Comparison of ENCODE assay signal across 23 cellular contexts in genomic region chr17:33848433-33848832, GRCh38.
DNase-seq lines count a peak whose midpoint lies in the region; ATAC-seq, FAIRE-seq and TF ChIP-seq lines count a peak whose summit lies in the region.
"Had no signal": no experiment of that assay in that cellular context is flagged by ENCODE, and none has a peak within 500 bp of the region (broad histone marks: within the 10 kb centered on the region; RNA-seq: fewer than 3 reads in every experiment).

No MANE protein-coding gene starts in this region.

- no peaks in the 10 kb centered on the region for H3K9me3 Mint-ChIP-seq in Caco-2 (ENCODE audit: unreplicated experiment)
- H3K9me3 Mint-ChIP-seq: CD4-positive, alpha-beta T cell; CD8-positive, alpha-beta T cell had no signal

- H3K4me3 ChIP-seq in HepG2 (replicated peaks in 1 of 3; ENCODE audit: insufficient read depth in 1 of 3, low read depth in 2 of 3, low read length in 3 of 3) (no peak overlapping the region), right lobe of liver (no peak overlapping the region), IMR-90 (ENCODE audit: insufficient read depth, low read depth, low read length) (no peak overlapping the region), parathyroid adenoma (ENCODE audit: low read depth, low read length) (no peak overlapping the region), Caco-2 (ENCODE audit: low read depth, low read length) (no peak overlapping the region)
- H3K4me3 ChIP-seq: BLaER1 treated with 17β-estradiol and CSF1 and Interleukin-3, amounts not matched to agents 10 nM and 100 nM; GM12878 had no signal

- H3K9me3 ChIP-seq in HepG2 (ENCODE audit: low read length) (no peaks in the 10 kb centered on the region), right lobe of liver (no peaks in the 10 kb centered on the region), IMR-90 (ENCODE audit: control insufficient read depth, insufficient read depth, low read length) (no peaks in the 10 kb centered on the region), parathyroid adenoma (ENCODE audit: control insufficient read depth, low read length) (no peaks in the 10 kb centered on the region), Caco-2 (no peaks in the 10 kb centered on the region)
- H3K9me3 ChIP-seq: BLaER1 treated with 17β-estradiol and CSF1 and Interleukin-3, amounts not matched to agents 10 nM and 100 nM had no signal

- CTCF ChIA-PET in HepG2 (lab: Yijun Ruan, JAX; ENCODE audit: low intra/inter-chr PET ratio, low total read pairs) (no interaction called here), IMR-90 (lab: Yijun Ruan, JAX) (no interaction called here), Caco-2 (lab: Charles Lee) (no interaction called here)

- no peak for FAIRE-seq in HepG2 (lab: Jason Lieb, UNC)
- FAIRE-seq: A204.1, GM12878, GM12892, GM18507 had no signal

- H2AFZ ChIP-seq in HepG2 (ENCODE audit: low read length) (no peak overlapping the region), IMR-90 (replicated peaks; ENCODE audit: low read length, poor library complexity) (no peak overlapping the region), parathyroid adenoma (peak overlapping the region; percentile 39)

- H3K23ac ChIP-seq in IMR-90 (ENCODE audit: low read depth, low read length): no peak overlapping the region

- H2BK20ac ChIP-seq in IMR-90 (ENCODE audit: low read depth, low read length): no peak overlapping the region

- POLR2A ChIA-PET in HepG2 (lab: Yijun Ruan, JAX): no interaction called here
- POLR2A ChIA-PET in IMR-90 (lab: Charles Lee; ENCODE audit: unreplicated experiment): no interaction called here
- POLR2A ChIA-PET in Caco-2 (lab: Charles Lee): no interaction called here

- 20% methylated on average over 3 of the region's 3 CpGs for WGBS in HepG2 (ENCODE audit: low lambda C conversion rate)
- 59% methylated on average over 3 of the region's 3 CpGs for WGBS in right lobe of liver (ENCODE audit: insufficient coverage, low coverage, low lambda C conversion rate, missing lambda C conversion rate)
- no CpG with 5 or more reads among the region's 3 CpGs for WGBS in IMR-90 (ENCODE audit: extremely low coverage in 2 of 2, insufficient read length in 1 of 2), 2 experiments

- no peak overlapping the region for H4K5ac ChIP-seq in IMR-90 (ENCODE audit: low read depth, low read length)

- intact Hi-C loops in HepG2 (cut with micrococcal nuclease; ENCODE audit: unreplicated experiment) (no loop called here), right lobe of liver (cut with DNase I) (no loop called here), IMR-90 (cut with micrococcal nuclease) (no loop called here), Caco-2 (cut with micrococcal nuclease; ENCODE audit: unreplicated experiment) (no loop called here)

- DNase-seq in HepG2 (ENCODE audit: low spot score) (no peak), right lobe of liver (no peak), IMR-90 (no peak), T-helper 2 cell (no peak), Caco-2 (no peak)
- DNase-seq: 8988T; AML-193; CD4-positive, alpha-beta T cell; CD8-positive, alpha-beta T cell; DMS 273 treated with DMSO at 0.1 percent for 48 hours; DMS153; DMS53; DND-41; EL; GDM1 had no signal

- H4K20me1 ChIP-seq in HepG2 (ENCODE audit: insufficient read depth, low read length) (no peaks in the 10 kb centered on the region), IMR-90 (ENCODE audit: insufficient read depth, low read length) (no peaks in the 10 kb centered on the region)
- H4K20me1 ChIP-seq: BLaER1 treated with 17β-estradiol and CSF1 and Interleukin-3, amounts not matched to agents 10 nM and 100 nM had no signal

- no peaks in the 10 kb centered on the region for H3K36me3 Mint-ChIP-seq in Caco-2 (ENCODE audit: insufficient read depth, unreplicated experiment)
- H3K36me3 Mint-ChIP-seq: CD8-positive, alpha-beta T cell had no signal

- H3K27me3 ChIP-seq in HepG2 (ENCODE audit: control insufficient read depth in 1 of 2, insufficient read depth in 2 of 2, low read length in 2 of 2) (no peaks in the 10 kb centered on the region), right lobe of liver (no peaks in the 10 kb centered on the region), IMR-90 (ENCODE audit: control insufficient read depth, insufficient read depth, low read length) (no peaks in the 10 kb centered on the region), parathyroid adenoma (ENCODE audit: control insufficient read depth, insufficient read depth, low read length) (no peaks in the 10 kb centered on the region), Caco-2 (replicated peaks; ENCODE audit: control insufficient read depth, insufficient read depth, low read length) (no peaks in the 10 kb centered on the region; the same call in 1 of the 2 replicates)
- H3K27me3 ChIP-seq: BLaER1 treated with 17β-estradiol and CSF1 and Interleukin-3, amounts not matched to agents 10 nM and 100 nM had no signal

- TF ChIP-seq CTCF in HepG2 (CRISPR knock-in tag; IDR thresholded peaks at IDR 0.05) (no peak), right lobe of liver (IDR thresholded peaks at IDR 0.05) (no peak), IMR-90 (conservative IDR thresholded peaks at IDR 0.05; ENCODE audit: low read depth, low read length) (no peak), parathyroid adenoma (IDR thresholded peaks at IDR 0.05) (no peak), Caco-2 (IDR thresholded peaks at IDR 0.05; ENCODE audit: insufficient read depth in 1 of 2, low read depth in 1 of 2, low read length in 1 of 2, severe bottlenecking in 1 of 2, unreplicated experiment in 1 of 2) (no peak)

- H3K4me1 Mint-ChIP-seq in Caco-2 (ENCODE audit: low read depth, unreplicated experiment): no peaks in the 10 kb centered on the region
- H3K4me1 Mint-ChIP-seq: B cell had no signal

- H3K36me3 ChIP-seq in HepG2 (replicated peaks in 1 of 2; ENCODE audit: control insufficient read depth in 1 of 2, insufficient read depth in 2 of 2, low read length in 2 of 2): no peaks in the 10 kb centered on the region
- H3K36me3 ChIP-seq in right lobe of liver: no peaks in the 10 kb centered on the region
- no peaks in the 10 kb centered on the region for H3K36me3 ChIP-seq in IMR-90 (ENCODE audit: control insufficient read depth, insufficient read depth, low read length)
- H3K36me3 ChIP-seq in parathyroid adenoma (ENCODE audit: control insufficient read depth, insufficient read depth, low read length): no peaks in the 10 kb centered on the region
- no peaks in the 10 kb centered on the region for H3K36me3 ChIP-seq in Caco-2 (ENCODE audit: control insufficient read depth, insufficient read depth, low read length)
- H3K36me3 ChIP-seq: BLaER1 treated with 17β-estradiol and CSF1 and Interleukin-3, amounts not matched to agents 10 nM and 100 nM had no signal

- H3K79me2 ChIP-seq in HepG2 (ENCODE audit: insufficient read depth, low read length): no peaks in the 10 kb centered on the region
- H3K79me2 ChIP-seq in parathyroid adenoma: no peaks in the 10 kb centered on the region

- H3K9me1 ChIP-seq in IMR-90 (ENCODE audit: insufficient read depth, low read length): no peaks in the 10 kb centered on the region

- ATAC-seq in HepG2: no peak
- no peak for ATAC-seq in right lobe of liver
- no peak for ATAC-seq in IMR-90 (ENCODE audit: low read depth)
- ATAC-seq: CD8-positive, alpha-beta T cell; GM12878 had no signal

- H3K14ac ChIP-seq in IMR-90 (replicated peaks; ENCODE audit: low read depth, low read length): no peak overlapping the region

- dilution Hi-C loops in IMR-90 (cut with HindIII; ENCODE audit: low sequenced_read_pairs, unreplicated experiment): no loop called here

- no peak overlapping the region for H4K8ac ChIP-seq in IMR-90 (ENCODE audit: low read depth in 2 of 2, low read length in 2 of 2)

- no peak overlapping the region for H3K4ac ChIP-seq in IMR-90 (ENCODE audit: low read depth, low read length)

- no peak overlapping the region for H2BK5ac ChIP-seq in IMR-90 (ENCODE audit: low read depth, low read length, poor library complexity, severe bottlenecking)

- H3K4me1 ChIP-seq in HepG2 (ENCODE audit: insufficient read depth, low read length): no peaks in the 10 kb centered on the region
- no peaks in the 10 kb centered on the region for H3K4me1 ChIP-seq in right lobe of liver
- no peaks in the 10 kb centered on the region for H3K4me1 ChIP-seq in IMR-90 (ENCODE audit: control insufficient read depth, insufficient read depth, low read length)
- H3K4me1 ChIP-seq in parathyroid adenoma: peaks cover 16% of the 10 kb centered on the region
- H3K4me1 ChIP-seq in Caco-2: no peaks in the 10 kb centered on the region
- H3K4me1 ChIP-seq: BLaER1 treated with 17β-estradiol and CSF1 and Interleukin-3, amounts not matched to agents 10 nM and 100 nM had no signal

- TF ChIP-seq RAD21 in HepG2 (CRISPR knock-in tag; IDR thresholded peaks at IDR 0.05) (no peak), IMR-90 (IDR thresholded peaks at IDR 0.05; ENCODE audit: low read length) (no peak)

- in situ Hi-C loops in HepG2 (cut with HindIII; ENCODE audit: extremely low pct_ligation_motif_present, low pct_unique_long_range_greater_than_20kb) (no loop called here), IMR-90 (cut with MboI; ENCODE audit: low sequenced_read_pairs) (no loop called here)

- no peak overlapping the region for H4K91ac ChIP-seq in IMR-90 (ENCODE audit: insufficient read depth, low read depth, low read length)

- no TSS peak for BruUV-seq in HepG2 (replicated peaks; lab: Mats Ljungman, UMichigan)
- BruUV-seq in IMR-90 (replicated peaks; lab: Mats Ljungman, UMichigan): no TSS peak
- no TSS peak for BruUV-seq in Caco-2 (replicated peaks; lab: Mats Ljungman, UMichigan)

- no peak overlapping the region for H2BK15ac ChIP-seq in IMR-90 (ENCODE audit: low read depth, low read length)

- TF ChIP-seq POLR2A in HepG2 (IDR thresholded peaks at IDR 0.05; ENCODE audit: insufficient read depth in 1 of 2, low read depth in 2 of 2, low read length in 2 of 2) (no peak), right lobe of liver (IDR thresholded peaks at IDR 0.05) (no peak), IMR-90 (IDR thresholded peaks at IDR 0.05; ENCODE audit: low read depth, low read length) (no peak)

- no peak for TF ChIP-seq EP300 in HepG2 (IDR thresholded peaks at IDR 0.05; ENCODE audit: low read depth in 2 of 2, low read length in 2 of 2)
- no peak for TF ChIP-seq EP300 in HepG2 (CRISPR knock-in tag; IDR thresholded peaks at IDR 0.05; ENCODE audit: borderline replicate concordance)

- H3K27ac ChIP-seq in HepG2 (ENCODE audit: extremely low read length, insufficient read depth, low read length): no peak overlapping the region
- H3K27ac ChIP-seq in right lobe of liver: no peak overlapping the region
- no peak overlapping the region for H3K27ac ChIP-seq in IMR-90 (ENCODE audit: insufficient read depth, low read length)
- no peak overlapping the region for H3K27ac ChIP-seq in parathyroid adenoma
- H3K27ac ChIP-seq: BLaER1 treated with 17β-estradiol and CSF1 and Interleukin-3, amounts not matched to agents 10 nM and 100 nM; C4-2B had no signal

- H2AK9ac ChIP-seq in IMR-90 (replicated peaks; ENCODE audit: low read depth, low read length, poor library complexity): no peak overlapping the region

- no peak overlapping the region for H3K27ac Mint-ChIP-seq in Caco-2 (ENCODE audit: unreplicated experiment)
- H3K27ac Mint-ChIP-seq: B cell; CD4-positive, alpha-beta T cell; CD8-positive, alpha-beta T cell had no signal

- H2AK5ac ChIP-seq in IMR-90 (ENCODE audit: low read depth, low read length): no peak overlapping the region

- no peak overlapping the region for H3K56ac ChIP-seq in IMR-90 (ENCODE audit: extremely low read depth, insufficient read depth, low read length)

- H3K4me2 ChIP-seq in HepG2 (ENCODE audit: low read depth, low read length) (no peak overlapping the region), IMR-90 (ENCODE audit: low read depth, low read length) (no peak overlapping the region), parathyroid adenoma (ENCODE audit: low read length) (no peak overlapping the region)
- H3K4me2 ChIP-seq: BLaER1 treated with 17β-estradiol and CSF1 and Interleukin-3, amounts not matched to agents 10 nM and 100 nM had no signal

- H3K9ac ChIP-seq in HepG2 (ENCODE audit: insufficient read depth, low read depth, low read length): no peak overlapping the region
- no peak overlapping the region for H3K9ac ChIP-seq in IMR-90 (ENCODE audit: low read depth, low read length)
- no peak overlapping the region for H3K9ac ChIP-seq in parathyroid adenoma
- H3K9ac ChIP-seq: BLaER1 treated with 17β-estradiol and CSF1 and Interleukin-3, amounts not matched to agents 10 nM and 100 nM had no signal

- H3K79me1 ChIP-seq in IMR-90 (ENCODE audit: low read depth in 1 of 2, low read length in 2 of 2): no peaks in the 10 kb centered on the region

- H3K4me3 Mint-ChIP-seq in Caco-2 (ENCODE audit: unreplicated experiment): no peak overlapping the region
- H3K4me3 Mint-ChIP-seq: B cell; CD4-positive, alpha-beta T cell; CD8-positive, alpha-beta T cell had no signal

- H2BK120ac ChIP-seq in IMR-90 (ENCODE audit: low read depth, low read length): no peak overlapping the region

- no peak overlapping the region for H3K18ac ChIP-seq in IMR-90 (ENCODE audit: low read depth, low read length)

- H3K27me3 Mint-ChIP-seq in Caco-2 (ENCODE audit: insufficient read depth, unreplicated experiment): peaks cover 21% of the 10 kb centered on the region
